8 cellular contexts compared by ENCODE assay signal in the genomic region with DNA sequence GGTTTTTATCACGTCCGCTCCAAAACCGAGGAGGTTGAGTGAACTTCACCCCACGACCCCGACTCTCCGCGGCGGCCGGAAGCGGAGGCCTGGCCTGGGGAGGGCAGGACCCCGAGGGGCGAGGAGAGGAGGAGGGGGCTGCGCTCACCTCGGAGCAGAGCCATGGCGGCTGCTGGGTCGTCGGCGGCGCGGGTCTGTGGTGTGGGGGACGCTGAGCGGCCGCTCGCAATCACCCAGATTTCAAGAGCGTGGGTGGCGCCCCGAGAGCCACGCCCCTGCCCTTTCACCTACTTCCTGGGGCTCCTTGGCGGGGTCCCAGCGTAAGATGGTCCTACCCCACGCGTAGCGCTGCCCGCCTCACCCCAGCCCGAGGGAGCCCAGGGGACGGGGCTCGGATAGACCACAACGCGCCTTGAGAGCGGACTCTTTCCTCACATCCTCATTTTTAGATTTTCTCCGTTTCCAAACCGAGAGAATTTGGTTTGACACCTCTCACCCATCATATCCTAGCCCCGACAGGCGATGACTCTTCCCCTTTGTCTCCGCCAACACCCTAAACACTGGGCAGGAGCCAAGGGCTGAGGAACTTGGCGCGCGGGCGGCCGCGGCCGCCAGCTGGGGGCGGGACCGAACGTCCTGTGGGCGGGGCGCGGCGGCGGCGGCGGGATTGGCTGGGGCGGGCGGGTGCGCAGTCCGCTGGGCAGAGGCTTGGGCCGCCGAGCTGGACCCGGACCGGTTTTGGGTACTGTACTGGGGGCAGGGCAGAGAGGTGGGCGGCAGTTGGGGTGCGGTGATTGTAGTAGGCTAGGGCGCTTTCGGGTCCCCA. TPM values are rescaled to one million over a fixed set of nuclear protein-coding genes. Genes with fewer than 3 reads are reported as not detected.
DNase-seq lines count a peak whose midpoint lies in the region; ATAC-seq and TF ChIP-seq lines count a peak whose summit lies in the region.

A gene with protein sequence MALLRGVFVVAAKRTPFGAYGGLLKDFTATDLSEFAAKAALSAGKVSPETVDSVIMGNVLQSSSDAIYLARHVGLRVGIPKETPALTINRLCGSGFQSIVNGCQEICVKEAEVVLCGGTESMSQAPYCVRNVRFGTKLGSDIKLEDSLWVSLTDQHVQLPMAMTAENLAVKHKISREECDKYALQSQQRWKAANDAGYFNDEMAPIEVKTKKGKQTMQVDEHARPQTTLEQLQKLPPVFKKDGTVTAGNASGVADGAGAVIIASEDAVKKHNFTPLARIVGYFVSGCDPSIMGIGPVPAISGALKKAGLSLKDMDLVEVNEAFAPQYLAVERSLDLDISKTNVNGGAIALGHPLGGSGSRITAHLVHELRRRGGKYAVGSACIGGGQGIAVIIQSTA (minus strand): TSS at position 213 of the 826 bp plus-strand sequence. CDS start 49 bp downstream, at position 164.

- H3K9me3 ChIP-seq in cardiac muscle cell (ENCODE audit: low read depth) (no peaks in the 10 kb centered on the region), upper lobe of left lung (peaks cover 0 to 8% (median 3%) of the 10 kb centered on the region in 4 donors)

- H3K4me1 ChIP-seq in cardiac muscle cell (ENCODE audit: low read depth) (peaks cover 14% of the 10 kb centered on the region), upper lobe of left lung (peaks cover 13 to 27% (median 22%) of the 10 kb centered on the region in 4 donors)

- H3K36me3 Mint-ChIP-seq in activated naive CD8-positive, alpha-beta T cell treated with anti-CD3 and anti-CD28 coated beads, Interleukin-2, amount 50 U/mL, for 24 hours (ENCODE audit: low read depth): peaks cover 21% of the 10 kb centered on the region

- peak within 1 kb of the TSS; percentile 86 for H3K27ac ChIP-seq in cardiac muscle cell
- peak within 1 kb of the TSS; percentile 97 to 100 (median 97) for H3K27ac ChIP-seq in upper lobe of left lung

- peaks cover 8% of the 10 kb centered on the region for H3K9me3 Mint-ChIP-seq in activated naive CD8-positive, alpha-beta T cell treated with anti-CD3 and anti-CD28 coated beads, Interleukin-2, amount 50 U/mL, for 24 hours

- H3K27me3 ChIP-seq in cardiac muscle cell: no peaks in the 10 kb centered on the region
- H3K27me3 ChIP-seq in upper lobe of left lung: no peaks in the 10 kb centered on the region

- TF ChIP-seq CTCF in GM12865 (IDR thresholded peaks at IDR 0.05; ENCODE audit: insufficient read depth, low read depth, low read length, missing control alignments) (no peak), cardiac muscle cell (IDR thresholded peaks at IDR 0.05; ENCODE audit: low read depth, low read length) (no peak), upper lobe of left lung (IDR thresholded peaks at IDR 0.05) (peak in 2 of 6 experiments; percentile 3 to 13)

- TF ChIP-seq EP300 in upper lobe of left lung (IDR thresholded peaks at IDR 0.05): no peak

- intact Hi-C loops in posterior cingulate gyrus (cut with DNase I): no loop called here

- peak within 1 kb of the TSS; percentile 98 for H3K4me3 ChIP-seq in GM12865 (ENCODE audit: low read depth, low read length)
- H3K4me3 ChIP-seq in cardiac muscle cell: peak within 1 kb of the TSS; percentile 53
- peak within 1 kb of the TSS; percentile 55 to 85 (median 72) for H3K4me3 ChIP-seq in upper lobe of left lung

- H3K4me3 Mint-ChIP-seq in activated naive CD8-positive, alpha-beta T cell treated with anti-CD3 and anti-CD28 coated beads, Interleukin-2, amount 50 U/mL, for 24 hours: peak within 1 kb of the TSS; percentile 95

- peak; percentile 89 for DNase-seq in GM12865 (ENCODE audit: low read depth)
- DNase-seq in NCI-H1092 treated with DMSO at 0.1 percent for 48 hours (lab: John Stamatoyannopoulos, UW): peak; percentile 92
- DNase-seq in SW480 (ENCODE audit: low spot score): peak; percentile 77
- peak; percentile 90 for DNase-seq in activated naive CD8-positive, alpha-beta T cell treated with anti-CD3 and anti-CD28 coated beads, Interleukin-2, amount 50 U/mL, for 24 hours
- peak; percentile 80 to 93 for DNase-seq in cardiac muscle cell (ENCODE audit: low read depth in 1 of 2, low spot score in 1 of 2)
- DNase-seq in posterior cingulate gyrus: peak; percentile 75 to 97 (median 86)
- peak; percentile 87 to 98 for DNase-seq in upper lobe of left lung

- H3K27me3 Mint-ChIP-seq in activated naive CD8-positive, alpha-beta T cell treated with anti-CD3 and anti-CD28 coated beads, Interleukin-2, amount 50 U/mL, for 24 hours: no peaks in the 10 kb centered on the region

- 0% methylated on average over 30 to 34 of the region's 74 CpGs for WGBS in upper lobe of left lung, 2 donors

- ATAC-seq in HG02623 (IDR thresholded peaks at IDR 0.05; ENCODE audit: unreplicated experiment) (peak; percentile 79), upper lobe of left lung (ENCODE audit: low FRiP score in 2 of 2) (peak; percentile 95 to 97)
- ATAC-seq in activated naive CD8-positive, alpha-beta T cell treated with anti-CD3 and anti-CD28 coated beads, Interleukin-2, amount 50 U/mL, for 24 hours: peak; percentile 93

- peak in 3 of 4 donors; percentile 12 to 75 (median 57) for TF ChIP-seq POLR2A in upper lobe of left lung (IDR thresholded peaks at IDR 0.05)

- H3K4me1 Mint-ChIP-seq in activated naive CD8-positive, alpha-beta T cell treated with anti-CD3 and anti-CD28 coated beads, Interleukin-2, amount 50 U/mL, for 24 hours: peaks cover 51% of the 10 kb centered on the region

- H3K36me3 ChIP-seq in cardiac muscle cell (no peaks in the 10 kb centered on the region), upper lobe of left lung (no peaks in the 10 kb centered on the region)

- peak within 1 kb of the TSS; percentile 97 for H3K27ac Mint-ChIP-seq in activated naive CD8-positive, alpha-beta T cell treated with anti-CD3 and anti-CD28 coated beads, Interleukin-2, amount 50 U/mL, for 24 hours

RNA-seq across cellular contexts. Expression of the gene that starts here (rescaled TPM):
- total RNA-seq in cardiac muscle cell (68.7 and 81.3 TPM in 2 replicates), upper lobe of left lung (10 to 100 TPM; 23.7 to 93.9 (median 69.8) TPM)
- polyA plus RNA-seq in cardiac muscle cell: 150 and 185 TPM in 2 replicates

Comparison
In these comparisons a context has a peak if more than half of its experiments do, and no peak if none do; other contexts are left out.
1. Peak in every context shown above with its lines: DNase-seq, ATAC-seq, H3K4me3 ChIP-seq and H3K27ac ChIP-seq.